ENCODE assay signal across 8 cellular contexts in the genomic region with DNA sequence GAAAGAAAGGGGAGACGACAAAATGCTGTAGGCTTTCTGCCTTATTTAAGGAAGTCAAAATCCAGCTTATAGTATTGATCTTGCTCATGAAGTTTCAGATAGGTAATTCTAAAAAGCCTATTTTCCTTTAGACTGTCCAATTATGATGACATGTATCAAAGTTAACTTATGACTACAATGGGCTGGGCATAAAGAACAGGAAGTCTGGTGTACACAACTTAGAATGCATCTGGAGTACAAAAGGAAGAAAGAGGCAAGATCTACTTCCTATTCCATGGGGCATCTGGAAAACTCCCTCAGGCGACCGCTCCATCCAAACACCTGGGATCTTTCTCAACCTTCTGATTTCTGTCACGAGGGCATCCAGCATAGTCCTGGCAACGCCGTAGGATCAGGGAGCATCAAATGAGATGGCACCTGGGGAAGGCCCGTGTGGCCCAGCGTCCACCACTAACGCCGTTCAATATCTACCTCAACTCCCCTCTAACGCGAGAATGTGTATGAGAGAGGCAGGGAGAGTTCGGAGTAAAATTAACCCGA.
DNase-seq lines count a peak whose midpoint lies in the region; ATAC-seq and TF ChIP-seq lines count a peak whose summit lies in the region.

No MANE protein-coding gene starts in this region.

- CTCF ChIA-PET in activated naive CD4-positive, alpha-beta T cell treated with anti-CD3 and anti-CD28 coated beads, Interleukin-2, amount 10 ng/mL, durations not matched to agents 7 days and 5 days (lab: Charles Lee): interaction anchor here (0.7 kb wide), 1 partner anchor 1452 kb away, joined by 4 read pairs; no protein-coding TSS in a partner anchor

- peaks cover 5% of the 10 kb centered on the region for H3K27me3 Mint-ChIP-seq in activated naive CD4-positive, alpha-beta T cell treated with anti-CD3 and anti-CD28 coated beads, Interleukin-2, amount 10 ng/mL, durations not matched to agents 7 days and 5 days

- H3K36me3 ChIP-seq in rectal smooth muscle tissue (ENCODE audit: control insufficient read depth, insufficient read depth, low read length): no peaks in the 10 kb centered on the region

- H3K36me3 Mint-ChIP-seq in activated naive CD4-positive, alpha-beta T cell treated with anti-CD3 and anti-CD28 coated beads, Interleukin-2, amount 10 ng/mL, durations not matched to agents 7 days and 5 days: peaks cover 26% of the 10 kb centered on the region

- peaks cover 2% of the 10 kb centered on the region for H3K27me3 ChIP-seq in rectal smooth muscle tissue (ENCODE audit: control insufficient read depth, insufficient read depth, low read length)

- H3K4me3 Mint-ChIP-seq in activated naive CD4-positive, alpha-beta T cell treated with anti-CD3 and anti-CD28 coated beads, Interleukin-2, amount 10 ng/mL, durations not matched to agents 7 days and 5 days: peak overlapping the region; percentile 78

- no peak for TF ChIP-seq CTCF in fibroblast of mammary gland (conservative IDR thresholded peaks at IDR 0.05; ENCODE audit: control insufficient read depth, insufficient read depth, low read depth, low read length)

- peaks cover 38% of the 10 kb centered on the region for H3K4me1 Mint-ChIP-seq in activated naive CD4-positive, alpha-beta T cell treated with anti-CD3 and anti-CD28 coated beads, Interleukin-2, amount 10 ng/mL, durations not matched to agents 7 days and 5 days

- H3K4me3 ChIP-seq in fibroblast of mammary gland (ENCODE audit: control insufficient read depth, low read depth, low read length) (peak overlapping the region; percentile 76), rectal smooth muscle tissue (ENCODE audit: low read length) (peak overlapping the region; percentile 86)

- H3K27ac Mint-ChIP-seq in activated naive CD4-positive, alpha-beta T cell treated with anti-CD3 and anti-CD28 coated beads, Interleukin-2, amount 10 ng/mL, durations not matched to agents 7 days and 5 days: peak overlapping the region; percentile 92

- no peaks in the 10 kb centered on the region for H3K4me1 ChIP-seq in rectal smooth muscle tissue (ENCODE audit: control insufficient read depth, insufficient read depth, low read length)

- no peak overlapping the region for H3K27ac ChIP-seq in rectal smooth muscle tissue (ENCODE audit: low read depth, low read length)

- peak; percentile 16 for ATAC-seq in HG03139 (IDR thresholded peaks at IDR 0.05; ENCODE audit: unreplicated experiment)
- peak; percentile 53 for ATAC-seq in SK-N-SH treated with all-trans-retinoic acid at 6 μM for 48 hours
- no peak for ATAC-seq in HG02885 (IDR thresholded peaks at IDR 0.05; ENCODE audit: poor library complexity, unreplicated experiment)

- DNase-seq in activated naive CD4-positive, alpha-beta T cell treated with anti-CD3 and anti-CD28 coated beads, Interleukin-2, amount 10 ng/mL, durations not matched to agents 7 days and 5 days: no peak
- no peak for DNase-seq in activated naive CD4-positive, alpha-beta T cell treated with anti-CD3 and anti-CD28 coated beads, Interleukin-2, amount 50 U/mL, for 16 hours
- DNase-seq in fibroblast of mammary gland (ENCODE audit: low read depth) (peak; percentile 50), glomerular visceral epithelial cell (ENCODE audit: extremely low spot score) (no peak)

- peaks cover 2% of the 10 kb centered on the region for H3K9me3 Mint-ChIP-seq in activated naive CD4-positive, alpha-beta T cell treated with anti-CD3 and anti-CD28 coated beads, Interleukin-2, amount 10 ng/mL, durations not matched to agents 7 days and 5 days

- peak overlapping the region; percentile 57 for H3K9ac ChIP-seq in rectal smooth muscle tissue (ENCODE audit: low read length)

TF ChIP-seq in SK-N-SH treated with all-trans-retinoic acid at 6 μM for 48 hours, 23 proteins besides CTCF, POLR2A, EP300 and RAD21:
- no peak for TF ChIP-seq BACH2 (CRISPR knock-in tag; IDR thresholded peaks at IDR 0.05; ENCODE audit: borderline replicate concordance)
